Comparison of ENCODE assay signal across 8 cellular contexts in genomic region chr6:25137497-25137896, GRCh38.
DNase-seq lines count a peak whose midpoint lies in the region; ATAC-seq and TF ChIP-seq lines count a peak whose summit lies in the region.

No MANE protein-coding gene starts in this region.

- peak overlapping the region; percentile 93 for H2BK5ac ChIP-seq in IMR-90 (ENCODE audit: low read depth, low read length, poor library complexity, severe bottlenecking)

- no peak overlapping the region for H3K56ac ChIP-seq in IMR-90 (ENCODE audit: extremely low read depth, insufficient read depth, low read length)

- no peak overlapping the region for H3K4me2 ChIP-seq in IMR-90 (ENCODE audit: low read depth, low read length)

- H3K9me1 ChIP-seq in IMR-90 (ENCODE audit: insufficient read depth, low read length): peaks cover 3% of the 10 kb centered on the region; the same call in 1 of the 2 replicates

- no peak for DNase-seq in IMR-90
- peak; percentile 43 for DNase-seq in fibroblast of peridontal ligament (ENCODE audit: extremely low read depth)
- no peak for DNase-seq in DMS79 (lab: John Stamatoyannopoulos, UW)
- DNase-seq in H7: no peak

- CTCF ChIA-PET in IMR-90 (lab: Yijun Ruan, JAX): no interaction called here

- in situ Hi-C loops in IMR-90 (cut with MboI; ENCODE audit: low sequenced_read_pairs): no loop called here

- H2BK15ac ChIP-seq in IMR-90 (ENCODE audit: low read depth, low read length): no peak overlapping the region

- peaks cover 25% of the 10 kb centered on the region for H3K4me1 Mint-ChIP-seq in stimulated activated memory B cell treated with anti-CD40 and anti-IgM and Interleukin-4, amounts not matched to agents 10 μg/mL and 1 μg/mL and 100 μg/mL, for 72 hours

- no peak overlapping the region for H2AK9ac ChIP-seq in IMR-90 (replicated peaks; ENCODE audit: low read depth, low read length, poor library complexity)

- H3K27me3 Mint-ChIP-seq in stimulated activated memory B cell treated with anti-CD40 and anti-IgM and Interleukin-4, amounts not matched to agents 10 μg/mL and 1 μg/mL and 100 μg/mL, for 72 hours: no peaks in the 10 kb centered on the region

- no peaks in the 10 kb centered on the region for H4K20me1 ChIP-seq in IMR-90 (ENCODE audit: insufficient read depth, low read length)

- peaks cover 2% of the 10 kb centered on the region; the same call in 1 of the 2 replicates for H3K9me3 ChIP-seq in IMR-90 (ENCODE audit: control insufficient read depth, insufficient read depth, low read length)

- no peak for TF ChIP-seq POLR2A in IMR-90 (IDR thresholded peaks at IDR 0.05; ENCODE audit: low read depth, low read length)

- H3K18ac ChIP-seq in IMR-90 (ENCODE audit: low read depth, low read length): peak overlapping the region; percentile 21; the same call in 1 of the 2 replicates

- H2BK120ac ChIP-seq in IMR-90 (ENCODE audit: low read depth, low read length): peak overlapping the region; percentile 93; the same call in 1 of the 2 replicates

- no peak for ATAC-seq in IMR-90 (ENCODE audit: low read depth)
- peak; percentile 47 for ATAC-seq in stimulated activated memory B cell treated with anti-CD40 and anti-IgM and Interleukin-4, amounts not matched to agents 10 μg/mL and 1 μg/mL and 100 μg/mL, for 72 hours
- no peak for ATAC-seq in GM18909 (IDR thresholded peaks at IDR 0.05; ENCODE audit: poor library complexity, unreplicated experiment)
- no peak for ATAC-seq in GM18870 (IDR thresholded peaks at IDR 0.05; ENCODE audit: unreplicated experiment)

- H3K4ac ChIP-seq in IMR-90 (ENCODE audit: low read depth, low read length): no peak overlapping the region

- H2BK20ac ChIP-seq in IMR-90 (ENCODE audit: low read depth, low read length): peak overlapping the region; percentile 3; the same call in 1 of the 2 replicates

- H3K27ac Mint-ChIP-seq in stimulated activated memory B cell treated with anti-CD40 and anti-IgM and Interleukin-4, amounts not matched to agents 10 μg/mL and 1 μg/mL and 100 μg/mL, for 72 hours: peak overlapping the region; percentile 86

- H3K4me3 ChIP-seq in IMR-90 (ENCODE audit: insufficient read depth, low read depth, low read length) (no peak overlapping the region), H7 (ENCODE audit: insufficient read depth, low read depth, low read length) (no peak overlapping the region)

- H4K91ac ChIP-seq in IMR-90 (ENCODE audit: insufficient read depth, low read depth, low read length): no peak overlapping the region

- peak overlapping the region; percentile 87 to 90; a peak in 2 of 4 replicates for H4K8ac ChIP-seq in IMR-90 (ENCODE audit: low read depth in 2 of 2, low read length in 2 of 2)

- H3K9me3 Mint-ChIP-seq in stimulated activated memory B cell treated with anti-CD40 and anti-IgM and Interleukin-4, amounts not matched to agents 10 μg/mL and 1 μg/mL and 100 μg/mL, for 72 hours: peaks cover 2% of the 10 kb centered on the region

- POLR2A ChIA-PET in IMR-90 (lab: Charles Lee; ENCODE audit: unreplicated experiment): interaction anchor here (0.6 kb wide), 1 partner anchor 35 kb away, joined by 3 read pairs; no protein-coding TSS in a partner anchor

- no peak overlapping the region; the same call in 1 of the 2 replicates for H3K9ac ChIP-seq in IMR-90 (ENCODE audit: low read depth, low read length)

- H3K36me3 Mint-ChIP-seq in stimulated activated memory B cell treated with anti-CD40 and anti-IgM and Interleukin-4, amounts not matched to agents 10 μg/mL and 1 μg/mL and 100 μg/mL, for 72 hours: peaks cover 18% of the 10 kb centered on the region

- no peak overlapping the region for H2AK5ac ChIP-seq in IMR-90 (ENCODE audit: low read depth, low read length)

- H3K27me3 ChIP-seq in IMR-90 (ENCODE audit: control insufficient read depth, insufficient read depth, low read length) (no peaks in the 10 kb centered on the region), H7 (ENCODE audit: control insufficient read depth, insufficient read depth, low read length) (no peaks in the 10 kb centered on the region)

- dilution Hi-C loops in IMR-90 (cut with HindIII; ENCODE audit: low sequenced_read_pairs, unreplicated experiment): no loop called here

- no peak overlapping the region; the same call in 1 of the 2 replicates for H3K14ac ChIP-seq in IMR-90 (replicated peaks; ENCODE audit: low read depth, low read length)

- H3K79me1 ChIP-seq in IMR-90 (ENCODE audit: low read depth in 1 of 2, low read length in 2 of 2): no peaks in the 10 kb centered on the region

- no peaks in the 10 kb centered on the region for H3K4me1 ChIP-seq in IMR-90 (ENCODE audit: control insufficient read depth, insufficient read depth, low read length)

- H3K27ac ChIP-seq in IMR-90 (ENCODE audit: insufficient read depth, low read length) (no peak overlapping the region), VCaP (peak overlapping the region; percentile 70; the same call in 1 of the 2 replicates)

- no peak overlapping the region for H3K23ac ChIP-seq in IMR-90 (ENCODE audit: low read depth, low read length)

- peak overlapping the region; percentile 82 for H3K4me3 Mint-ChIP-seq in stimulated activated memory B cell treated with anti-CD40 and anti-IgM and Interleukin-4, amounts not matched to agents 10 μg/mL and 1 μg/mL and 100 μg/mL, for 72 hours

- H4K5ac ChIP-seq in IMR-90 (ENCODE audit: low read depth, low read length): no peak overlapping the region

- intact Hi-C loops in IMR-90 (cut with micrococcal nuclease): loop anchor here (10.0 kb wide), 1 partner anchor 417 kb away; no protein-coding TSS in a partner anchor

- no peak for TF ChIP-seq CTCF in IMR-90 (conservative IDR thresholded peaks at IDR 0.05; ENCODE audit: low read depth, low read length)
- TF ChIP-seq CTCF in VCaP (conservative IDR thresholded peaks at IDR 0.05): no peak

- 100% methylated on average over 2 of the region's 6 CpGs; no CpG with 5 or more reads in 1 of the 2 experiments for WGBS in IMR-90 (ENCODE audit: extremely low coverage in 2 of 2, insufficient read length in 1 of 2), 2 experiments

- H3K36me3 ChIP-seq in IMR-90 (ENCODE audit: control insufficient read depth, insufficient read depth, low read length): no peaks in the 10 kb centered on the region
- no peaks in the 10 kb centered on the region for H3K36me3 ChIP-seq in H7 (replicated peaks; ENCODE audit: control insufficient read depth, insufficient read depth, low read length)

- TF ChIP-seq RAD21 in IMR-90 (IDR thresholded peaks at IDR 0.05; ENCODE audit: low read length): no peak

- BruUV-seq in IMR-90 (replicated peaks; lab: Mats Ljungman, UMichigan): TSS peak; percentile 38

- H2AFZ ChIP-seq in IMR-90 (replicated peaks; ENCODE audit: low read length, poor library complexity): no peak overlapping the region

TF ChIP-seq in IMR-90, 13 proteins besides CTCF, POLR2A, EP300 and RAD21:
- TF ChIP-seq SMC3 (IDR thresholded peaks at IDR 0.05; ENCODE audit: low read depth, low read length) (no peak), CEBPB (IDR thresholded peaks at IDR 0.05; ENCODE audit: low read depth, low read length) (peak; percentile 75)
TF ChIP-seq in IMR-90: peak in this region for 1.
